Comparison of ENCODE assay signal across 8 cellular contexts in the genomic region with DNA sequence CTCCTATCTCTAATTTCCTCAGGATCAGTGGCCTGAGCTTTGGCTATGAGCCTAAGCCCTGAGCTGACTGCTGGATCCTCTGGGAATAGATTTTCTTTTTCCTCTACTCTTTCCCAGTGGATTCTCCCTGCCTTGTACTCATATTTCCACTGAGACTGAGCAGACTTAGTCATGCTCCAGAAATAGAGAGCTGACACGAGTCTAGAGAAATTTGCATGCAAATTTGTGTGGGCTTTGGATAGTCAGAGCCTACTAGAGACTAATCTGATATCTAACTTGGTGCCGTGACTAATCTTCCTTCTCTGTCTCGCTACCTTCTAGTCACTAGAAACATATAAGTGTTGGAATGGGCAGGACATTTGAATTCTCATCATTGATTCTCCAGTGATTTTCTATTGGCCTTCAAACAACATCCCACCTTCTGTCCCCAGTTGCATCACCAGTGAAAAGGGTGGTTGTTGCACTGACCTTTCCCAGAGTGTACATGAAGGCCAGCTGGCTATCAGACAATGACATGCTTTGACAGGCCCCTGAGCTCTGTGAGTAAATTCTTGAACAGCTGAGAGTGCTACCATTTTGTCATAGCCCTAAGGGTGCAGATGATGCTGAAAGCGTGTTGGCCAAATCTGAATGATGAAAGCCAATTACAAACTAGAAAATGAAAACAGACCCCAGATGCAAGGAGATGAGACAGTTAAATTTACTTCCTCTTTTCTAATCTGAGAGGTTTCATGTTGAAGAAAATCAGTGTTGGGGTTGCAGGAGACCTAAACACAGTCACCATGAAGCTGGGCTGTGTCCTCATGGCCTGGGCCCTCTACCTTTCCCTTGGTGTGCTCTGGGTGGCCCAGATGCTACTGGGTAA. TPM values are rescaled to one million over a fixed set of nuclear protein-coding genes. Genes with fewer than 3 reads are reported as not detected.
DNase-seq lines count a peak whose midpoint lies in the region; ATAC-seq and TF ChIP-seq lines count a peak whose summit lies in the region.

A gene with protein sequence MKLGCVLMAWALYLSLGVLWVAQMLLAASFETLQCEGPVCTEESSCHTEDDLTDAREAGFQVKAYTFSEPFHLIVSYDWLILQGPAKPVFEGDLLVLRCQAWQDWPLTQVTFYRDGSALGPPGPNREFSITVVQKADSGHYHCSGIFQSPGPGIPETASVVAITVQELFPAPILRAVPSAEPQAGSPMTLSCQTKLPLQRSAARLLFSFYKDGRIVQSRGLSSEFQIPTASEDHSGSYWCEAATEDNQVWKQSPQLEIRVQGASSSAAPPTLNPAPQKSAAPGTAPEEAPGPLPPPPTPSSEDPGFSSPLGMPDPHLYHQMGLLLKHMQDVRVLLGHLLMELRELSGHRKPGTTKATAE (plus strand): TSS at position 747 of the 865 bp plus-strand sequence. CDS start 36 bp downstream, at position 783.

- POLR2A ChIA-PET in activated B cell treated with CpG ODN at 0.5 μM for 24 hours (lab: Charles Lee): interaction anchor here (0.6 to 4.8 kb wide), 20 partner anchors 11 to 661 kb away, joined by 3 to 143 read pairs (median 4); partner anchors contain the start of genes DUSP12, FCRLB and USF1

- ATAC-seq in GM19397 (IDR thresholded peaks at IDR 0.05; ENCODE audit: unreplicated experiment) (peak; percentile 53), HG03378 (IDR thresholded peaks at IDR 0.05; ENCODE audit: unreplicated experiment) (peak; percentile 62), activated B cell treated with CpG ODN at 0.5 μM for 24 hours (ENCODE audit: low read depth) (peak; percentile 53)

- no peaks in the 10 kb centered on the region for H3K9me3 Mint-ChIP-seq in activated B cell treated with CpG ODN at 0.5 μM for 24 hours

- H3K27me3 Mint-ChIP-seq in activated B cell treated with CpG ODN at 0.5 μM for 24 hours: no peaks in the 10 kb centered on the region

- CTCF ChIA-PET in activated B cell treated with CpG ODN at 0.5 μM for 24 hours (lab: Charles Lee): interaction anchor here (1.0 to 6.3 kb wide), 5 partner anchors 9 to 59 kb away, joined by 3 to 56 read pairs (median 7); no protein-coding TSS in a partner anchor

- peaks cover 24% of the 10 kb centered on the region for H3K36me3 Mint-ChIP-seq in activated B cell treated with CpG ODN at 0.5 μM for 24 hours (ENCODE audit: low read depth)

- H3K4me1 Mint-ChIP-seq in activated B cell treated with CpG ODN at 0.5 μM for 24 hours: peaks cover 28% of the 10 kb centered on the region

- intact Hi-C loops in activated B cell treated with CpG ODN at 0.5 μM for 24 hours (cut with micrococcal nuclease): loop anchor here (10.0 kb wide), 1 partner anchor 1502 kb away; the partner anchor contains the start of gene PEA15

- H3K4me3 Mint-ChIP-seq in activated B cell treated with CpG ODN at 0.5 μM for 24 hours: no peak within 1 kb of the TSS

- no peak for TF ChIP-seq CTCF in activated B cell treated with CpG ODN at 0.5 μM for 24 hours (IDR thresholded peaks at IDR 0.05)

- no peak within 1 kb of the TSS for H3K27ac Mint-ChIP-seq in activated B cell treated with CpG ODN at 0.5 μM for 24 hours

- DNase-seq in COLO829 (ENCODE audit: low spot score) (peak; percentile 88), activated B cell treated with CpG ODN at 0.5 μM for 24 hours (no peak), myocyte (ENCODE audit: low read depth) (peak; percentile 98), NCI-H774 (lab: John Stamatoyannopoulos, UW) (no peak), iPS-NIHi11 (ENCODE audit: low spot score) (no peak)
- DNase-seq in activated CD8-positive, alpha-beta memory T cell treated with anti-CD3 and anti-CD28 coated beads for 24 hours: no peak

RNA-seq across cellular contexts. Expression of the gene that starts here (rescaled TPM):
- 175 and 178 TPM in 2 replicates for total RNA-seq in activated B cell treated with CpG ODN at 0.5 μM for 24 hours
- 0.68 and 1.5 TPM in 2 replicates for total RNA-seq in myocyte
- polyA plus RNA-seq in myocyte (2012): 0.09 TPM

Comparison
In these comparisons a context has a peak if more than half of its experiments do, and no peak if none do; other contexts are left out.
1. RNA of the gene that starts here (total RNA-seq): 175 to 178 TPM in activated B cell treated with CpG ODN at 0.5 μM for 24 hours; 0.68 to 1.5 TPM in myocyte; every median in the first group is over 10 times any median in the second.
2. DNase-seq: peak in COLO829 (single experiment) and myocyte (single experiment); none in activated B cell treated with CpG ODN at 0.5 μM for 24 hours (single experiment), NCI-H774 (single experiment), activated CD8-positive, alpha-beta memory T cell treated with anti-CD3 and anti-CD28 coated beads for 24 hours (single experiment) and iPS-NIHi11 (single experiment).
3. Peak in every context shown above with its lines, with median percentiles within 50 percentile points of each other: ATAC-seq.